In the genomic region with DNA sequence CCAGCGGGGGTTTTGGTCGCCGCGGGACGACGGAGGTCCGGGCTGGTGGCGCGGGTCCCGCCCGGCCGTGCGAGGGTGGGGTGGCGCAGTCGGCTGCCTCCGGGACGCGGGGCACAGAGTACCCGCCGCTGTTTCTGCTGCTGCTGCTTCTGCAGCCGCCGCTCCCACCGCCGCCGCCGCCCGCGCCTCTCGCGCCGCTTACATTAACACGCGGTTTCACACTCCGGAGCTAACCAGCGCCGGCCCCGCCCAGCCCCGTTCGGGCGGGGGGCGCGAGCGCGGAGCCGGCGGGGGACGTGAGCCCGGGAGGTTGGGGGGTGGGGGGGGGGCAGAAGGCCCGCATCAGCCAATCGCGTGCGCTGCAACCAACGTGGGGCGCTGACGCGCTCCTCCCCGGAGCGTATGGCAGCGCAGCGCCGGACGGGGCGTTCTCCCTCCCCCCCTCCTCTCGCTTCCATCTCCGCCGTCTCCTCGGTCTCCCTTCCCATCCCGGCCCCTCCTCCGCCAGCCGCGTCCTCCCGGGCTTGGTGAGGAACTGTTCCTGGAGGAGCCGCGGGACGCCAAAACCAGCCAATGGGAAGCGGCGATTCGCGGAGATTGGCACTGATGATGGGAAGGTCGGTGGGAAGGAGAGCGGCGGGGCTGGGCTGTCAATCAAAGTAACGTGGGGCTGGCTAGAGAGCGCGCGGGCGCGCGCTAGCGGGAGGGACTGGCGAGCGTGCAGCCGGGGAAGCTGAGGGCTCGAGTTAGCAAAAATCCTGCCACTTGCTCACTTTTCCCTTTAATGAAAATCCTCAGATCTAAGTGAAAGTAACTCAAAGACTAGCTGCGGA, we compare ENCODE assay signal across 8 cellular contexts. TPM values are rescaled to one million over a fixed set of nuclear protein-coding genes. Genes with fewer than 3 reads are reported as not detected.
DNase-seq lines count a peak whose midpoint lies in the region; ATAC-seq and TF ChIP-seq lines count a peak whose summit lies in the region.

TLE1 (minus strand) TSS at position 205 of the 833 bp plus-strand sequence. CDS start 1,307 bp downstream, outside the sequence.

- H3K79me2 ChIP-seq in OCI-LY3 (ENCODE audit: low read length): no peaks in the 10 kb centered on the region

- H3K27ac ChIP-seq in CD8-positive, alpha-beta T cell (ENCODE audit: low read depth, low read length): peak within 1 kb of the TSS; percentile 48
- H3K27ac ChIP-seq in HUES6 (ENCODE audit: low read depth, low read length) (peak within 1 kb of the TSS; percentile 88), OCI-LY3 (ENCODE audit: low read length) (no peak within 1 kb of the TSS), esophagus squamous epithelium (peak within 1 kb of the TSS; percentile 92 to 96 (median 94)), muscle layer of colon (ENCODE audit: low read depth, low read length) (peak within 1 kb of the TSS; percentile 96)

- peak in 3 of 4 donors; percentile 52 to 96 (median 93) for TF ChIP-seq POLR2A in esophagus squamous epithelium (IDR thresholded peaks at IDR 0.05)

- no peaks in the 10 kb centered on the region for H3K9me3 Mint-ChIP-seq in CD8-positive, alpha-beta T cell

- peaks cover 2% of the 10 kb centered on the region for H3K36me3 Mint-ChIP-seq in CD8-positive, alpha-beta T cell

- H3K27ac Mint-ChIP-seq in CD8-positive, alpha-beta T cell: peak within 1 kb of the TSS; percentile 87

- WGBS in esophagus squamous epithelium, 2 donors: 0% methylated on average over 18 to 25 of the region's 95 CpGs

- peak within 1 kb of the TSS; percentile 96 for H3K4me3 Mint-ChIP-seq in CD8-positive, alpha-beta T cell

- peak; percentile 83 for ATAC-seq in CD8-positive, alpha-beta T cell
- peak; percentile 78 for ATAC-seq in GM21447 (IDR thresholded peaks at IDR 0.05; ENCODE audit: unreplicated experiment)

- CTCF ChIA-PET in CD8-positive, alpha-beta T cell (lab: Charles Lee): no interaction called here

- DNase-seq in CD8-positive, alpha-beta T cell: peak; percentile 39 to 83 (median 74)
- DNase-seq in activated T-helper 1 cell treated with anti-CD3 and anti-CD28 coated beads, Interleukin-2, amount 50 U/mL, for 16 hours (ENCODE audit: low read depth in 1 of 2, low spot score in 1 of 2): peak; percentile 17 to 35
- DNase-seq in esophagus squamous epithelium (lab: John Stamatoyannopoulos, UW): peak; percentile 86
- DNase-seq in stimulated activated CD8-positive, alpha-beta memory T cell treated with anti-CD3 and anti-CD28 coated beads, Interleukin-4, amount 100 ng/mL, for 48 hours: peak; percentile 86

- no peaks in the 10 kb centered on the region for H3K36me3 ChIP-seq in CD8-positive, alpha-beta T cell (ENCODE audit: insufficient read depth, low read length)
- H3K36me3 ChIP-seq in HUES6 (ENCODE audit: control insufficient read depth, insufficient read depth, low read length): peaks cover 18% of the 10 kb centered on the region
- H3K36me3 ChIP-seq in OCI-LY3 (replicated peaks; ENCODE audit: low read depth, low read length): no peaks in the 10 kb centered on the region
- H3K36me3 ChIP-seq in esophagus squamous epithelium: peaks cover 0 to 9% (median 0%) of the 10 kb centered on the region in 3 donors
- H3K36me3 ChIP-seq in muscle layer of colon (ENCODE audit: insufficient read depth, low read length): peaks cover 9% of the 10 kb centered on the region

- intact Hi-C loops in CD8-positive, alpha-beta T cell (cut with DNase I, micrococcal nuclease): loop anchor here in 1 of 2 experiments (5.0 kb wide), 1 partner anchor 92 kb away; no protein-coding TSS in a partner anchor
- intact Hi-C loops in esophagus squamous epithelium (cut with DNase I): loop anchor here (10.0 kb wide), 2 partner anchors 155 to 165 kb away; no protein-coding TSS in a partner anchor

- peaks cover 2% of the 10 kb centered on the region for H3K27me3 Mint-ChIP-seq in CD8-positive, alpha-beta T cell (ENCODE audit: low read depth)

- H3K4me1 ChIP-seq in CD8-positive, alpha-beta T cell (ENCODE audit: insufficient read depth, low read length): peaks cover 11% of the 10 kb centered on the region
- H3K4me1 ChIP-seq in HUES6 (ENCODE audit: control insufficient read depth, insufficient read depth, low read length) (peaks cover 37% of the 10 kb centered on the region), OCI-LY3 (ENCODE audit: low read length) (no peaks in the 10 kb centered on the region; the same call in 1 of the 2 replicates), esophagus squamous epithelium (peaks cover 8 to 42% (median 12%) of the 10 kb centered on the region in 3 donors), muscle layer of colon (ENCODE audit: insufficient read depth, low read length) (peaks cover 19% of the 10 kb centered on the region)

- H3K4me2 ChIP-seq in OCI-LY3 (ENCODE audit: low read length): peak within 1 kb of the TSS; percentile 53

- no peaks in the 10 kb centered on the region for H3K27me3 ChIP-seq in CD8-positive, alpha-beta T cell (ENCODE audit: insufficient read depth, low read length)
- H3K27me3 ChIP-seq in HUES6 (ENCODE audit: control insufficient read depth, insufficient read depth, low read length) (peaks cover 17% of the 10 kb centered on the region), OCI-LY3 (ENCODE audit: low read depth, low read length) (peaks cover 38% of the 10 kb centered on the region), esophagus squamous epithelium (peaks cover 0 to 16% (median 0%) of the 10 kb centered on the region in 4 donors), muscle layer of colon (ENCODE audit: control insufficient read depth in 1 of 2, insufficient read depth in 2 of 2, low read length in 2 of 2) (no peaks in the 10 kb centered on the region)

- H3K9ac ChIP-seq in HUES6 (ENCODE audit: low read length): peak within 1 kb of the TSS; percentile 83
- peak within 1 kb of the TSS; percentile 41 for H3K9ac ChIP-seq in OCI-LY3 (ENCODE audit: low read length)
- peak within 1 kb of the TSS; percentile 57 for H3K9ac ChIP-seq in muscle layer of colon (ENCODE audit: low read length)

- POLR2A ChIA-PET in CD8-positive, alpha-beta T cell (lab: Charles Lee): no interaction called here

- no peaks in the 10 kb centered on the region for H3K9me3 ChIP-seq in CD8-positive, alpha-beta T cell (ENCODE audit: low read length)
- H3K9me3 ChIP-seq in HUES6 (ENCODE audit: control insufficient read depth, insufficient read depth, low read depth, low read length) (no peaks in the 10 kb centered on the region), OCI-LY3 (ENCODE audit: insufficient read depth, low read length) (no peaks in the 10 kb centered on the region), esophagus squamous epithelium (no peaks in the 10 kb centered on the region), muscle layer of colon (ENCODE audit: low read length) (no peaks in the 10 kb centered on the region)

- peak within 1 kb of the TSS; percentile 85 for H3K4me3 ChIP-seq in CD8-positive, alpha-beta T cell (ENCODE audit: low read depth, low read length)
- H3K4me3 ChIP-seq in HUES6 (ENCODE audit: low read depth, low read length) (peak within 1 kb of the TSS; percentile 90), OCI-LY3 (ENCODE audit: low read length) (peak within 1 kb of the TSS; percentile 80), esophagus squamous epithelium (peak within 1 kb of the TSS; percentile 79 to 91 (median 84)), muscle layer of colon (ENCODE audit: low read depth in 1 of 2, low read length in 2 of 2) (peak within 1 kb of the TSS; percentile 76 to 81)

- no peak for TF ChIP-seq CTCF in CD8-positive, alpha-beta T cell (IDR thresholded peaks at IDR 0.05)
- TF ChIP-seq CTCF in OCI-LY3 (IDR thresholded peaks at IDR 0.05; ENCODE audit: low read depth, low read length) (no peak), esophagus squamous epithelium (IDR thresholded peaks at IDR 0.05) (no peak)

- H4K20me1 ChIP-seq in OCI-LY3 (ENCODE audit: insufficient read depth, low read length): no peaks in the 10 kb centered on the region

- H3K4me1 Mint-ChIP-seq in CD8-positive, alpha-beta T cell (ENCODE audit: low read depth): peaks cover 14% of the 10 kb centered on the region

- no peak within 1 kb of the TSS for H2AFZ ChIP-seq in OCI-LY3 (ENCODE audit: low read depth, low read length)

RNA-seq across cellular contexts. Expression of gene TLE1, which starts in this region (rescaled TPM):
- 10 to 100 TPM; 14.1 to 14.3 TPM for total RNA-seq in CD8-positive, alpha-beta T cell
- total RNA-seq in esophagus squamous epithelium: 10 to 100 TPM; 17.1 to 43.3 (median 20.4) TPM

Comparison
In these comparisons a context has a peak if more than half of its experiments do, and no peak if none do; other contexts are left out.
1. DNase-seq: peak in every context shown above with its lines; median percentile 86 in esophagus squamous epithelium; 86 in stimulated activated CD8-positive, alpha-beta memory T cell treated with anti-CD3 and anti-CD28 coated beads, Interleukin-4, amount 100 ng/mL, for 48 hours; 74 in CD8-positive, alpha-beta T cell; 26 in activated T-helper 1 cell treated with anti-CD3 and anti-CD28 coated beads, Interleukin-2, amount 50 U/mL, for 16 hours.